In the genomic region with DNA sequence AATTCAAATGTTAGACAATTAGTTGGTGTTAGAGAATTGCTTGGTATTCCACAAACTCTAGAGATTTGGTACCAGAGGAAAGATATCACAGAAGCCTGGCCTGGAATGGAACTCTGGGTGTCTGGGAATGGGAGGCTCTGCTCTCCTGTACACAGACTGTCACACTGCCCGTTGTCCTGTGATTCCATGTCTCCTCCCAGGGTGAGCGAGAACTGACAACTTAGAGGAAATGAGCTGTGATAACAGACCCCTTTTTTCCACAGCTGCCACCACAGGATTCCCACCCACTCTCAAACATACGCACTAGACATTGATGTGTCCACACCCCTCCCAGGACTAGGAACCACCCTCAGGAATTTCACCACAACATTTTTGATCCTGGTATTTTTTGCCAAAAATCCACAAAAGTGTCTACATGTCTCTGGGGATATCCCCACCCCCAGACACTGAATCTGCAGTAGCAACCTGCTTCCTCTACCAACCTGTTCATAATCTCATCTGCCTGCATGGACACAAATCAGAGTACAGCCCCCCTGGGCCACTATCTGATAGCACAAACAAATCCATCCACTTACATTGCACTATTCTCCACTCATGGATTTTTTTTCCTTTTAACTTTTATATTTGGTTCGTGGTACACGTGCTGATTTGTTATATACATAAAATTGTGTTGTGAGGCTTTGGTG, we compare ENCODE assay signal across 12 cellular contexts. TPM values are rescaled to one million over a fixed set of nuclear protein-coding genes. Genes with fewer than 3 reads are reported as not detected.
DNase-seq lines count a peak whose midpoint lies in the region; ATAC-seq, FAIRE-seq and TF ChIP-seq lines count a peak whose summit lies in the region.
"Had no signal": no experiment of that assay in that cellular context is flagged by ENCODE, and none has a peak within 500 bp of the region (broad histone marks: within the 10 kb centered on the region; RNA-seq: fewer than 3 reads in every experiment).

No MANE protein-coding gene starts in this region.

- DNase-seq in A172 (ENCODE audit: low spot score) (peak; percentile 61), GM12891 (ENCODE audit: insufficient read length, low spot score) (no peak), SW480 (ENCODE audit: low spot score) (peak; percentile 17), left kidney (ENCODE audit: low read depth, low spot score) (peak; percentile 44), HCEC 1CT (no peak), RKO (ENCODE audit: low spot score) (no peak), hepatic stellate cell (ENCODE audit: low spot score) (no peak)
- DNase-seq: activated naive CD4-positive, alpha-beta T cell treated with Interleukin-2 at 50 U/mL for 16 hours; NCI-H345; ovary had no signal

- no peak for ATAC-seq in HG03378 (IDR thresholded peaks at IDR 0.05; ENCODE audit: unreplicated experiment)
- ATAC-seq: esophagus mucosa had no signal

- no peak for FAIRE-seq in GM12891 (lab: Jason Lieb, UNC)

- TF ChIP-seq POLR2A in GM12891 (IDR thresholded peaks at IDR 0.05; ENCODE audit: low read depth, low read length): no peak

TF ChIP-seq in GM12891, 5 proteins besides CTCF, POLR2A, EP300 and RAD21:
- TF ChIP-seq PAX5 (IDR thresholded peaks at IDR 0.05; ENCODE audit: insufficient read depth, low read length, severe bottlenecking) (no peak), SPI1 (IDR thresholded peaks at IDR 0.05; ENCODE audit: low read depth, low read length) (0 out of 2 replicates have a peak, but pooled peaks have one; percentile 2)

RNA-seq across cellular contexts. Expression of a gene that starts 4.7 kb away (rescaled TPM):
- 17.1 and 18.0 TPM in 2 replicates for total RNA-seq in A172 (2014; rRNA removed; shearing (Covaris generic))
- 2.6 TPM for polyA plus RNA-seq in GM12891 (2012; ENCODE audit: low read depth, missing spikeins)

Comparison
In these comparisons a context has a peak if more than half of its experiments do, and no peak if none do; other contexts are left out.
1. DNase-seq: peak in A172 (single experiment), SW480 (single experiment) and left kidney (single experiment); none in GM12891 (single experiment), HCEC 1CT (single experiment), RKO (single experiment) and hepatic stellate cell (single experiment).